ENCODE assay signal across 22 cellular contexts in genomic region chr9:106632621-106633020, GRCh38.
A peak's percentile ranks its signal among the peaks of the same experiment; 100 is the strongest.
DNase-seq lines count a peak whose midpoint lies in the region; ATAC-seq and TF ChIP-seq lines count a peak whose summit lies in the region.
"Had no signal": no experiment of that assay in that cellular context is flagged by ENCODE, and none has a peak within 500 bp of the region (broad histone marks: within the 10 kb centered on the region; RNA-seq: fewer than 3 reads in every experiment).

No MANE protein-coding gene starts in this region.

- H3K27ac ChIP-seq in mammary epithelial cell (ENCODE audit: insufficient read depth, low read depth, low read length) (peak overlapping the region; percentile 51), mesendoderm (ENCODE audit: low read depth, low read length) (no peak overlapping the region)
- H3K27ac ChIP-seq: KMS-11 had no signal

- H3K56ac ChIP-seq in mesendoderm (ENCODE audit: low read length): no peak overlapping the region

- dilution Hi-C loops in mammary epithelial cell (cut with HindIII; ENCODE audit: low sequenced_read_pairs): no loop called here

- whole genome bisulfite sequencing in mammary epithelial cell (ENCODE audit: low coverage, missing lambda C conversion rate): 10% methylated on average over 3 of the region's 3 CpGs
- no CpG with 5 or more reads among the region's 3 CpGs for WGBS in mesendoderm (ENCODE audit: extremely low coverage, insufficient coverage, low lambda C conversion rate)

- no peak overlapping the region for H4K8ac ChIP-seq in mesendoderm (ENCODE audit: low read depth, low read length)

- CTCF ChIA-PET in mammary epithelial cell (lab: Charles Lee; ENCODE audit: low non-redundant PET): interaction anchor here (0.6 kb wide), 1 partner anchor 708 kb away, joined by 8 read pairs; no protein-coding TSS in a partner anchor

- H3K4me3 ChIP-seq in mammary epithelial cell (replicated peaks in 1 of 3; ENCODE audit: insufficient read depth in 1 of 3, low read depth in 2 of 3, low read length in 3 of 3) (no peak overlapping the region), mesendoderm (ENCODE audit: low read length) (no peak overlapping the region)

- H2BK15ac ChIP-seq in mesendoderm (replicated peaks; ENCODE audit: low read depth): no peak overlapping the region

- H2BK120ac ChIP-seq in mesendoderm (ENCODE audit: low read depth, low read length): no peak overlapping the region

- H3K27me3 ChIP-seq in mammary epithelial cell (ENCODE audit: insufficient read depth, low read length) (no peaks in the 10 kb centered on the region), mesendoderm (ENCODE audit: insufficient read depth, low read length, poor library complexity) (no peaks in the 10 kb centered on the region)
- H3K27me3 ChIP-seq: BE2C had no signal

- ATAC-seq in HG03342 (IDR thresholded peaks at IDR 0.05; ENCODE audit: unreplicated experiment): no peak
- ATAC-seq: Panc1, Right ventricle myocardium inferior had no signal

- H3K79me1 ChIP-seq in mesendoderm (ENCODE audit: low read length): no peaks in the 10 kb centered on the region

- H3K4ac ChIP-seq in mesendoderm (ENCODE audit: low read depth, low read length): no peak overlapping the region

- H2BK5ac ChIP-seq in mesendoderm (ENCODE audit: low read length): no peak overlapping the region

- no peaks in the 10 kb centered on the region for H3K79me2 ChIP-seq in mammary epithelial cell (ENCODE audit: insufficient read depth, low read length)
- H3K79me2 ChIP-seq in mesendoderm (ENCODE audit: control insufficient read depth, insufficient read depth, low read length): no peaks in the 10 kb centered on the region

- H2AK5ac ChIP-seq in mesendoderm (ENCODE audit: low read length): no peak overlapping the region

- no peak overlapping the region for H3K23ac ChIP-seq in mesendoderm (ENCODE audit: low read length)

- TF ChIP-seq CTCF in mammary epithelial cell (conservative IDR thresholded peaks at IDR 0.05 in 1 of 2, IDR thresholded peaks at IDR 0.05 in 1 of 2; ENCODE audit: extremely low read depth in 1 of 2, insufficient read depth in 1 of 2, low read depth in 1 of 2, low read length in 2 of 2): no peak

- TSS peak; percentile 40 for BruUV-seq in mammary epithelial cell (replicated peaks; lab: Mats Ljungman, UMichigan)

- H3K9ac ChIP-seq in mammary epithelial cell (ENCODE audit: insufficient read depth, low read length) (no peak overlapping the region), mesendoderm (ENCODE audit: low read length) (no peak overlapping the region)
- H3K9ac ChIP-seq: KMS-11 had no signal

- H4K20me1 ChIP-seq in mammary epithelial cell (ENCODE audit: insufficient read depth, low read length): no peaks in the 10 kb centered on the region

- no peak overlapping the region for H3K18ac ChIP-seq in mesendoderm (ENCODE audit: low read length)

- H3K36me3 ChIP-seq in mammary epithelial cell (ENCODE audit: insufficient read depth, low read length): no peaks in the 10 kb centered on the region
- no peaks in the 10 kb centered on the region for H3K36me3 ChIP-seq in mesendoderm (ENCODE audit: control insufficient read depth, insufficient read depth, low read length)
- H3K36me3 ChIP-seq: BE2C had no signal

- peak overlapping the region; percentile 56 for H3K4me2 ChIP-seq in mammary epithelial cell (ENCODE audit: insufficient read depth, low read depth, low read length)
- H3K4me2 ChIP-seq in mesendoderm (ENCODE audit: low read length): no peak overlapping the region
- H3K4me2 ChIP-seq: KMS-11 had no signal

- peak overlapping the region; percentile 77 for H2AFZ ChIP-seq in mammary epithelial cell (ENCODE audit: low read depth, low read length)

- DNase-seq in HPDE6-E6E7 (ENCODE audit: extremely low spot score): peak; percentile 41
- DNase-seq in mammary epithelial cell: peak; percentile 65
- DNase-seq in glomerular visceral epithelial cell (ENCODE audit: extremely low spot score): peak; percentile 41
- DNase-seq in mesendoderm: peak; percentile 63
- no peak for DNase-seq in DMS79 treated with DMSO at 0.1 percent for 48 hours (lab: John Stamatoyannopoulos, UW)
- DNase-seq in activated CD4-positive, alpha-beta T cell treated with anti-CD3 and anti-CD28 coated beads, Interleukin-2, amount 50 U/mL, for 4 hours: no peak
- no peak for DNase-seq in H4 (ENCODE audit: low spot score)
- DNase-seq: BE2C, DMS153, GDM1, H9, HFFc6, IMR-90, NCI-H1105 treated with DMSO at 0.1 percent for 48 hours, NCI-H2029 treated with DMSO at 0.1 percent for 48 hours, NCI-H345, NCI-H524, NCI-H82 had no signal

- H3K4me1 ChIP-seq in mammary epithelial cell (ENCODE audit: insufficient read depth, low read length) (peaks cover 15% of the 10 kb centered on the region), mesendoderm (ENCODE audit: control insufficient read depth, low read depth, low read length) (no peaks in the 10 kb centered on the region)
- H3K4me1 ChIP-seq: BE2C had no signal

- no peak overlapping the region for H4K5ac ChIP-seq in mesendoderm (ENCODE audit: low read length)

- in situ Hi-C loops in mammary epithelial cell (cut with MboI; ENCODE audit: low sequenced_read_pairs in 2 of 2): no loop called here

- no peaks in the 10 kb centered on the region for H3K9me3 ChIP-seq in mammary epithelial cell (replicated peaks; ENCODE audit: insufficient read depth, low read length)
- H3K9me3 ChIP-seq: BE2C had no signal

- intact Hi-C loops in mammary epithelial cell (cut with micrococcal nuclease): loop anchor here (10.0 kb wide), 1 partner anchor 348 kb away; no protein-coding TSS in a partner anchor

Comparison
In these comparisons a context has a peak if more than half of its experiments do, and no peak if none do; other contexts are left out.
1. DNase-seq: peak in HPDE6-E6E7 (single experiment), mammary epithelial cell (single experiment), glomerular visceral epithelial cell (single experiment) and mesendoderm (single experiment); none in DMS79 treated with DMSO at 0.1 percent for 48 hours (single experiment), activated CD4-positive, alpha-beta T cell treated with anti-CD3 and anti-CD28 coated beads, Interleukin-2, amount 50 U/mL, for 4 hours (0 of 2) and H4 (single experiment).